15 cellular contexts compared by ENCODE assay signal in the genomic region with DNA sequence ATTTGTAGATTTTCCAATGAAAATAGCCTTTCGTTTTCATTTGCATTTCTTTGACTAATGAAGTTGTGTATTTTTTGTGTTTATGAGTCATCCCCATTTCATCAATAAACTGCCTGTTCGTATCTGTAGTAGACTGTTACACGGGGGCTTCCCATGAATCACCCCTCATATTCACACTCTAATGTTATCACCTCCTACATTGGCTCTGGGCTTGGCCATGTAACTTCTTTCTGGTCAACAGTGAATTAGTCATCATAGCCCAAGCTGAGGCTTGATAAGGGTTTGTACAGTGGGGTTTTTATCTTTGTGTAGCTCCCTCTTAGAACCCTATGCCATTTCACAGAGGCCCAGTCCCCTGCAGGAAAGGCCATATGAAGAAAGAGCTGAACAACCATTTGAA.
DNase-seq lines count a peak whose midpoint lies in the region; ATAC-seq and TF ChIP-seq lines count a peak whose summit lies in the region.
"Had no signal": no experiment of that assay in that cellular context is flagged by ENCODE, and none has a peak within 500 bp of the region (broad histone marks: within the 10 kb centered on the region; RNA-seq: fewer than 3 reads in every experiment).

No MANE protein-coding gene starts in this region.

- H3K9me3 Mint-ChIP-seq in CD8-positive, alpha-beta memory T cell = peaks cover 0 to 8% (median 0%) of the 10 kb centered on the region in 5 donors

- CTCF ChIA-PET in CD8-positive, alpha-beta memory T cell (lab: Charles Lee) = no interaction called here

- no peak for TF ChIP-seq CTCF in cardiac muscle cell (IDR thresholded peaks at IDR 0.05; ENCODE audit: low read depth, low read length)
- no peak for TF ChIP-seq CTCF in fibroblast of the aortic adventitia (IDR thresholded peaks at IDR 0.05; ENCODE audit: insufficient read depth, low read length)

- ATAC-seq in left ventricle myocardium superior = no peak
- ATAC-seq: sciatic nerve had no signal

- in situ Hi-C loops in SK-MEL-5 (cut with HindIII; ENCODE audit: low pct_unique_long_range_greater_than_20kb, low sequenced_read_pairs) = no loop called here

- no peaks in the 10 kb centered on the region for H3K27me3 ChIP-seq in cardiac muscle cell
- H3K27me3 ChIP-seq in CD8-positive, alpha-beta memory T cell (ENCODE audit: insufficient read depth, low read length, poor library complexity, severe bottlenecking) = no peaks in the 10 kb centered on the region
- H3K27me3 ChIP-seq: Peyer's patch, vagina had no signal

- peaks cover 0 to 1% of the 10 kb centered on the region in 2 donors for H3K27me3 Mint-ChIP-seq in CD8-positive, alpha-beta memory T cell

- intact Hi-C loops in left ventricle myocardium superior (cut with micrococcal nuclease) = no loop called here

- H3K36me3 ChIP-seq in cardiac muscle cell = no peaks in the 10 kb centered on the region
- H3K36me3 ChIP-seq in CD8-positive, alpha-beta memory T cell (ENCODE audit: insufficient read depth, low read length) = no peaks in the 10 kb centered on the region
- H3K36me3 ChIP-seq: Peyer's patch, vagina had no signal

- peaks cover 19% of the 10 kb centered on the region for H3K4me1 ChIP-seq in cardiac muscle cell (ENCODE audit: low read depth)
- H3K4me1 ChIP-seq in CD8-positive, alpha-beta memory T cell (ENCODE audit: insufficient read depth, low read length) = no peaks in the 10 kb centered on the region
- H3K4me1 ChIP-seq: Peyer's patch had no signal

- DNase-seq in cardiac muscle cell (ENCODE audit: low read depth in 1 of 2, low spot score in 1 of 2) (peak; percentile 22 to 84), left ventricle myocardium superior (no peak), SK-MEL-5 (ENCODE audit: low read depth, low spot score) (peak; percentile 6), fibroblast of the aortic adventitia (ENCODE audit: low read depth) (peak; percentile 84), MV-4-11 (lab: John Stamatoyannopoulos, UW) (no peak), NCI-H2107 treated with DMSO at 0.1 percent for 48 hours (lab: John Stamatoyannopoulos, UW; ENCODE audit: unreplicated experiment) (no peak), NCI-H2171 treated with DMSO at 0.1 percent for 48 hours (lab: John Stamatoyannopoulos, UW) (no peak)
- no peak for DNase-seq in CD8-positive, alpha-beta memory T cell
- DNase-seq: activated CD4-positive, alpha-beta T cell treated with anti-CD3 and anti-CD28 coated beads for 1 hour; NCI-H510A treated with DMSO at 0.1 percent for 48 hours; Peyer's patch; stimulated activated naive CD4-positive, alpha-beta T cell had no signal

- H3K9me3 ChIP-seq in cardiac muscle cell (ENCODE audit: low read depth) = no peaks in the 10 kb centered on the region
- H3K9me3 ChIP-seq in CD8-positive, alpha-beta memory T cell (ENCODE audit: low read length) = no peaks in the 10 kb centered on the region
- H3K9me3 ChIP-seq: Peyer's patch, vagina had no signal

- H3K36me3 Mint-ChIP-seq in CD8-positive, alpha-beta memory T cell = no peaks in the 10 kb centered on the region

- H3K4me1 Mint-ChIP-seq in CD8-positive, alpha-beta memory T cell = no peaks in the 10 kb centered on the region

- no peak overlapping the region for H3K4me3 ChIP-seq in cardiac muscle cell
- H3K4me3 ChIP-seq in fibroblast of the aortic adventitia (ENCODE audit: low read depth, low read length) = no peak overlapping the region
- H3K4me3 ChIP-seq in CD8-positive, alpha-beta memory T cell (ENCODE audit: low read length) = no peak overlapping the region
- H3K4me3 ChIP-seq: Peyer's patch, vagina had no signal

- no peak overlapping the region for H3K4me3 Mint-ChIP-seq in CD8-positive, alpha-beta memory T cell

- POLR2A ChIA-PET in CD8-positive, alpha-beta memory T cell (lab: Charles Lee) = no interaction called here

- H3K27ac Mint-ChIP-seq in CD8-positive, alpha-beta memory T cell = no peak overlapping the region

- H3K27ac ChIP-seq in cardiac muscle cell = no peak overlapping the region
- H3K27ac ChIP-seq in CD8-positive, alpha-beta memory T cell (ENCODE audit: low read depth, low read length) = no peak overlapping the region
- H3K27ac ChIP-seq: KMS-11, Peyer's patch, vagina had no signal

Comparison
In these comparisons a context has a peak if more than half of its experiments do, and no peak if none do; other contexts are left out.
1. DNase-seq: peak in cardiac muscle cell (2 of 2), SK-MEL-5 (single experiment) and fibroblast of the aortic adventitia (single experiment); none in left ventricle myocardium superior (single experiment), MV-4-11 (single experiment), CD8-positive, alpha-beta memory T cell (0 of 5), NCI-H2107 treated with DMSO at 0.1 percent for 48 hours (single experiment) and NCI-H2171 treated with DMSO at 0.1 percent for 48 hours (single experiment).